Comparison of ENCODE assay signal across 8 cellular contexts in the genomic region with DNA sequence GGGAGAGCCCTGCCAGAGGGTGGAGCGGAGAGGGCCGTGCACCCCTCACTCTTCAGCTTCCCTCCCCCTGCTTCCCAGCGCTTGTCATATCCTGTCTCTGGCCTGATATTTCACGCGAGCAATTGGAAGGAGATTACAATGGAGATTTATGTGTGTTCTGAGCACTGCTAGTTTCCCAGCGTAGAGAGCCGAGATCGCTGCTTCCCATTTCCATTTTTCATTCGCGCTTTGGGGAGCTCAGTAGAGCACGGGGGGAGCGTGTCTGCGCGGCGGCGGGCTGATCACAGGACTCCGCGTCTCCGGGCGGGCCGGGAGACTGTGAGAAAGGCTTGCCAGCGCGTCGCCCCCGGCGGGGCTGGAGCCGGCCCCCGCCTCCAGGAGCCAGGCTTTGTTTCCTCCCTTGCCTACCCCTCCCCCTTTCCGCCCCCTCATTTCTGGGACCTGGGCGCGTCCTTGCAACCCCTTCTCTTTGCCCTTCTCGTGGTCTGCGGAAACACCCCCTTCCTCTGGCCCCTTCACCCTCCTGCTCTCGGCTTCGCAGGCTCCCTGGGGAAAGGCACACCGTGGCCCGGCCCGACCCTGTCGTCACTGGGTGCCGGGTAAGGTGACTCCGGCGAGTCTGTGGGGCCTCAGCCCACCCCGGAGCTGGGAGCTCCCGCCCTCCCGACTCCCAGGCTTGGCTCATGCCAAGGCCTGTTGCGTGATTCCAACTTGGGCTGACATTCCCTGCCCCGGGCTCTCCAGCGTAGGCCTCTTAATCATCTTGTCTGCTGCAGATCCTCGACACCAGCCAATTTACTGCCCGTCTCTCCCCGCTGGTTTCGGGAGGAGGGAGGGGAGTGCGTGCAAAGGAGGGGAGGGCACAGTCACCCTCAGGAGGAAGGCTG. TPM values are rescaled to one million over a fixed set of nuclear protein-coding genes. Genes with fewer than 3 reads are reported as not detected.
DNase-seq lines count a peak whose midpoint lies in the region; ATAC-seq, FAIRE-seq and TF ChIP-seq lines count a peak whose summit lies in the region.

No MANE protein-coding gene starts in this region.

- H3K9me3 Mint-ChIP-seq in CD4-positive, CD25-positive, alpha-beta regulatory T cell: peaks cover 0 to 13% (median 0%) of the 10 kb centered on the region in 7 donors
- H3K9me3 Mint-ChIP-seq in progenitor cell of endocrine pancreas (ENCODE audit: low read depth): no peaks in the 10 kb centered on the region

- TF ChIP-seq POLR2A in H54 (IDR thresholded peaks at IDR 0.05; ENCODE audit: low read depth, low read length): peak; percentile 15; the same call in 1 of the 2 replicates

- peaks cover 3% of the 10 kb centered on the region for H3K36me3 Mint-ChIP-seq in CD4-positive, CD25-positive, alpha-beta regulatory T cell
- H3K36me3 Mint-ChIP-seq in progenitor cell of endocrine pancreas (ENCODE audit: insufficient read depth): no peaks in the 10 kb centered on the region

- peaks cover 79% of the 10 kb centered on the region for H3K4me1 ChIP-seq in CD4-positive, CD25-positive, alpha-beta regulatory T cell (ENCODE audit: control insufficient read depth, insufficient read depth, low read length, poor library complexity, severe bottlenecking)

- H3K36me3 ChIP-seq in CD4-positive, CD25-positive, alpha-beta regulatory T cell (ENCODE audit: control insufficient read depth, insufficient read depth, low read length): no peaks in the 10 kb centered on the region

- H3K9me3 ChIP-seq in CD4-positive, CD25-positive, alpha-beta regulatory T cell (ENCODE audit: control insufficient read depth in 2 of 2, low read length in 2 of 2): peaks cover 0 to 10% of the 10 kb centered on the region in 2 experiments

- peaks cover 11 to 55% (median 34%) of the 10 kb centered on the region in 4 donors for H3K4me1 Mint-ChIP-seq in CD4-positive, CD25-positive, alpha-beta regulatory T cell
- peaks cover 14% of the 10 kb centered on the region for H3K4me1 Mint-ChIP-seq in progenitor cell of endocrine pancreas (ENCODE audit: low read depth)

- peaks cover 55% of the 10 kb centered on the region for H3K27me3 ChIP-seq in CD4-positive, CD25-positive, alpha-beta regulatory T cell (ENCODE audit: control insufficient read depth, insufficient read depth, low read length)

- H3K27ac ChIP-seq in CD4-positive, CD25-positive, alpha-beta regulatory T cell (ENCODE audit: insufficient read depth, low read length, poor library complexity, severe bottlenecking): no peak overlapping the region

- peaks cover 78% of the 10 kb centered on the region for H3K27me3 Mint-ChIP-seq in CD4-positive, CD25-positive, alpha-beta regulatory T cell
- peaks cover 84% of the 10 kb centered on the region for H3K27me3 Mint-ChIP-seq in progenitor cell of endocrine pancreas

- peak overlapping the region; percentile 67 to 85 (median 82) for H3K4me3 Mint-ChIP-seq in CD4-positive, CD25-positive, alpha-beta regulatory T cell
- peak overlapping the region; percentile 31 for H3K4me3 Mint-ChIP-seq in progenitor cell of endocrine pancreas (ENCODE audit: low read depth)

- no peak for FAIRE-seq in H54 (lab: Jason Lieb, UNC)

- peak in 1 of 3 donors; percentile 29 for DNase-seq in CD4-positive, CD25-positive, alpha-beta regulatory T cell
- peak; percentile 67 for DNase-seq in H54 (ENCODE audit: insufficient read length, low spot score)
- no peak for DNase-seq in progenitor cell of endocrine pancreas (ENCODE audit: low spot score, unreplicated experiment)
- DNase-seq in SKM-1 (lab: John Stamatoyannopoulos, UW; ENCODE audit: unreplicated experiment): no peak
- no peak for DNase-seq in GDM1 (lab: John Stamatoyannopoulos, UW)

- no peak for ATAC-seq in CD4-positive, CD25-positive, alpha-beta regulatory T cell (ENCODE audit: low read depth in 2 of 2)
- peak; percentile 7 for ATAC-seq in SK-N-SH treated with all-trans-retinoic acid at 6 μM for 48 hours
- ATAC-seq in esophagus mucosa: peak; percentile 23
- ATAC-seq in HG02678 (IDR thresholded peaks at IDR 0.05; ENCODE audit: unreplicated experiment): no peak

- H3K27ac Mint-ChIP-seq in CD4-positive, CD25-positive, alpha-beta regulatory T cell: no peak overlapping the region
- H3K27ac Mint-ChIP-seq in progenitor cell of endocrine pancreas: peak overlapping the region; percentile 64

- H3K4me3 ChIP-seq in CD4-positive, CD25-positive, alpha-beta regulatory T cell (ENCODE audit: low read depth, low read length): no peak overlapping the region

- TF ChIP-seq CTCF in progenitor cell of endocrine pancreas (IDR thresholded peaks at IDR 0.05; ENCODE audit: unreplicated experiment): no peak

TF ChIP-seq in SK-N-SH treated with all-trans-retinoic acid at 6 μM for 48 hours, 23 proteins besides CTCF, POLR2A, EP300 and RAD21 (continues in another document):
- TF ChIP-seq SNAI2 (CRISPR knock-in tag; IDR thresholded peaks at IDR 0.05): no peak
- no peak for TF ChIP-seq ISL1 (CRISPR knock-in tag; IDR thresholded peaks at IDR 0.05)
- no peak for TF ChIP-seq ZNF8 (CRISPR knock-in tag; IDR thresholded peaks at IDR 0.05)
- no peak for TF ChIP-seq GLIS3 (CRISPR knock-in tag; IDR thresholded peaks at IDR 0.05)
- TF ChIP-seq ZFP30 (CRISPR knock-in tag; IDR thresholded peaks at IDR 0.05): no peak
- no peak for TF ChIP-seq ZNF565 (CRISPR knock-in tag; conservative IDR thresholded peaks at IDR 0.05; ENCODE audit: low read depth)
- no peak for TF ChIP-seq ARNTL (CRISPR knock-in tag; IDR thresholded peaks at IDR 0.05; ENCODE audit: borderline replicate concordance, low read depth)
- no peak for TF ChIP-seq ZFP3 (CRISPR knock-in tag; IDR thresholded peaks at IDR 0.05)
- no peak for TF ChIP-seq CREB5 (CRISPR knock-in tag; IDR thresholded peaks at IDR 0.05; ENCODE audit: low read depth)
- no peak for TF ChIP-seq CSDC2 (CRISPR knock-in tag; IDR thresholded peaks at IDR 0.05)
- no peak for TF ChIP-seq ZNF70 (CRISPR knock-in tag; IDR thresholded peaks at IDR 0.05)
- TF ChIP-seq, protein P1, sequence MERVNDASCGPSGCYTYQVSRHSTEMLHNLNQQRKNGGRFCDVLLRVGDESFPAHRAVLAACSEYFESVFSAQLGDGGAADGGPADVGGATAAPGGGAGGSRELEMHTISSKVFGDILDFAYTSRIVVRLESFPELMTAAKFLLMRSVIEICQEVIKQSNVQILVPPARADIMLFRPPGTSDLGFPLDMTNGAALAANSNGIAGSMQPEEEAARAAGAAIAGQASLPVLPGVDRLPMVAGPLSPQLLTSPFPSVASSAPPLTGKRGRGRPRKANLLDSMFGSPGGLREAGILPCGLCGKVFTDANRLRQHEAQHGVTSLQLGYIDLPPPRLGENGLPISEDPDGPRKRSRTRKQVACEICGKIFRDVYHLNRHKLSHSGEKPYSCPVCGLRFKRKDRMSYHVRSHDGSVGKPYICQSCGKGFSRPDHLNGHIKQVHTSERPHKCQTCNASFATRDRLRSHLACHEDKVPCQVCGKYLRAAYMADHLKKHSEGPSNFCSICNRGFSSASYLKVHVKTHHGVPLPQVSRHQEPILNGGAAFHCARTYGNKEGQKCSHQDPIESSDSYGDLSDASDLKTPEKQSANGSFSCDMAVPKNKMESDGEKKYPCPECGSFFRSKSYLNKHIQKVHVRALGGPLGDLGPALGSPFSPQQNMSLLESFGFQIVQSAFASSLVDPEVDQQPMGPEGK (CRISPR knock-in tag; IDR thresholded peaks at IDR 0.05; ENCODE audit: borderline replicate concordance): no peak
- TF ChIP-seq TOX (CRISPR knock-in tag; IDR thresholded peaks at IDR 0.05; ENCODE audit: borderline replicate concordance): no peak
- TF ChIP-seq TSHZ2 (CRISPR knock-in tag; IDR thresholded peaks at IDR 0.05): no peak

RNA-seq across cellular contexts. Expression of gene DLX2, which starts 5.8 kb away (rescaled TPM):
- total RNA-seq in CD4-positive, CD25-positive, alpha-beta regulatory T cell: 0.47 TPM
- not detected for polyA plus RNA-seq in CD4-positive, CD25-positive, alpha-beta regulatory T cell
- total RNA-seq in esophagus mucosa (not detected), progenitor cell of endocrine pancreas (1.7 and 3.4 TPM in 2 replicates)

RNA-seq across cellular contexts. Expression of gene DLX1, which starts 11.6 kb away (rescaled TPM):
- not detected for total RNA-seq in CD4-positive, CD25-positive, alpha-beta regulatory T cell
- polyA plus RNA-seq in CD4-positive, CD25-positive, alpha-beta regulatory T cell: not detected
- not detected for total RNA-seq in esophagus mucosa
- 1.7 and 4.1 TPM in 2 replicates for total RNA-seq in progenitor cell of endocrine pancreas

Comparison
In these comparisons a context has a peak if more than half of its experiments do, and no peak if none do; other contexts are left out.
1. ATAC-seq: peak in SK-N-SH treated with all-trans-retinoic acid at 6 μM for 48 hours (single experiment) and esophagus mucosa (single experiment); none in CD4-positive, CD25-positive, alpha-beta regulatory T cell (0 of 2) and HG02678 (single experiment).